In the genomic region with DNA sequence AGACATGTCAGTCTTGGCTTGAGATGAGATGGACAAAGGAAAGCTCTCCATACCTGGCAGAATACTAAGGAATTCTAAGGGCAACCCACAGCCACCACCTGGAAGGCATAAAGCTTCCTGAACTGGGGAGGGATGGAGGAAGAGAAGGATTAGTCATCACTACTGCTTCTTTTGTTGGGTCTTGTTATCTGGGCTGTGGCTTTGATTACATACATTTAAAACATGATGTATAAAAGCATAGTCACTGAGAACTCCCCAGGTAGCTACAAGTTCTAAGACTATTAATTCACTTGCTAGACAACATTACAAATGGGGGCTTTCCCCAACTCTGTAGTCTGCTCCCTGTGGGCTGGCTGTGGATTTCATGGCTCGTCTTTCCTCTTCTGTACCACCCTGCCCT, we compare ENCODE assay signal across 13 cellular contexts. TPM values are rescaled to one million over a fixed set of nuclear protein-coding genes. Genes with fewer than 3 reads are reported as not detected.
DNase-seq lines count a peak whose midpoint lies in the region; ATAC-seq and TF ChIP-seq lines count a peak whose summit lies in the region.
"Had no signal": no experiment of that assay in that cellular context is flagged by ENCODE, and none has a peak within 500 bp of the region (broad histone marks: within the 10 kb centered on the region; RNA-seq: fewer than 3 reads in every experiment).

No MANE protein-coding gene starts in this region.

- no peaks in the 10 kb centered on the region for H3K9me3 ChIP-seq in tibial nerve
- H3K9me3 ChIP-seq: ovary, SJCRH30, testis had no signal

- peaks cover 22% of the 10 kb centered on the region for H3K4me1 Mint-ChIP-seq in activated CD4-positive, alpha-beta T cell treated with anti-CD3 and anti-CD28 coated beads, Interleukin-2, amount 10 ng/mL, durations not matched to agents 24 days and 14 days
- peaks cover under 1 to 9% (median 3%) of the 10 kb centered on the region in 3 donors for H3K4me1 Mint-ChIP-seq in IgD-negative memory B cell

- no peaks in the 10 kb centered on the region for H3K27me3 Mint-ChIP-seq in activated CD4-positive, alpha-beta T cell treated with anti-CD3 and anti-CD28 coated beads, Interleukin-2, amount 10 ng/mL, durations not matched to agents 24 days and 14 days
- no peaks in the 10 kb centered on the region for H3K27me3 Mint-ChIP-seq in IgD-negative memory B cell
- H3K27me3 Mint-ChIP-seq: activated B cell treated with CpG ODN at 0.5 μM for 24 hours had no signal

- H3K9me3 Mint-ChIP-seq in activated CD4-positive, alpha-beta T cell treated with anti-CD3 and anti-CD28 coated beads, Interleukin-2, amount 10 ng/mL, durations not matched to agents 24 days and 14 days: no peaks in the 10 kb centered on the region
- no peaks in the 10 kb centered on the region for H3K9me3 Mint-ChIP-seq in IgD-negative memory B cell
- H3K9me3 Mint-ChIP-seq: activated B cell treated with CpG ODN at 0.5 μM for 24 hours had no signal

- no peak for TF ChIP-seq CTCF in kidney epithelial cell (IDR thresholded peaks at IDR 0.05; ENCODE audit: insufficient read depth, low read length, poor library complexity, severe bottlenecking)
- no peak for TF ChIP-seq CTCF in tibial nerve (IDR thresholded peaks at IDR 0.05)

- H3K4me3 Mint-ChIP-seq in activated CD4-positive, alpha-beta T cell treated with anti-CD3 and anti-CD28 coated beads, Interleukin-2, amount 10 ng/mL, durations not matched to agents 24 days and 14 days: no peak overlapping the region
- H3K4me3 Mint-ChIP-seq in IgD-negative memory B cell: no peak overlapping the region
- H3K4me3 Mint-ChIP-seq: activated B cell treated with CpG ODN at 0.5 μM for 24 hours had no signal

- DNase-seq in activated CD4-positive, alpha-beta T cell treated with anti-CD3 and anti-CD28 coated beads, Interleukin-2, amount 10 ng/mL, durations not matched to agents 24 days and 14 days: no peak
- no peak for DNase-seq in activated CD4-positive, alpha-beta T cell treated with anti-CD3 and anti-CD28 coated beads, Interleukin-2, amount 50 U/mL, for 48 hours
- DNase-seq in amniotic epithelial cell (ENCODE audit: low read depth) (peak; percentile 10), kidney epithelial cell (ENCODE audit: low read depth) (peak; percentile 9), tibial nerve (ENCODE audit: low spot score in 2 of 2) (no peak)
- DNase-seq in NK-92 treated with Interleukin-12 subunit alpha and Interleukin-12 subunit beta, amount 100 ng/mL, for 24 hours (lab: John Stamatoyannopoulos, UW): no peak
- DNase-seq: activated B cell treated with CpG ODN at 0.5 μM for 24 hours, NCI-H82, ovary, SJCRH30, testis had no signal

- peaks cover 0 to 24% (median 0%) of the 10 kb centered on the region in 4 donors for H3K4me1 ChIP-seq in tibial nerve
- H3K4me1 ChIP-seq: SJCRH30, testis had no signal

- H3K36me3 ChIP-seq in kidney epithelial cell (ENCODE audit: control insufficient read depth, insufficient read depth, low read length): no peaks in the 10 kb centered on the region
- peaks cover 0 to 55% (median 4%) of the 10 kb centered on the region in 3 donors for H3K36me3 ChIP-seq in tibial nerve
- H3K36me3 ChIP-seq: ovary had no signal

- no peak for TF ChIP-seq POLR2A in tibial nerve (IDR thresholded peaks at IDR 0.05)

- H3K27me3 ChIP-seq in kidney epithelial cell (ENCODE audit: control insufficient read depth, insufficient read depth, low read length) (no peaks in the 10 kb centered on the region), tibial nerve (no peaks in the 10 kb centered on the region)
- H3K27me3 ChIP-seq: ovary, SJCRH30, testis had no signal

- no peak for TF ChIP-seq EP300 in tibial nerve (IDR thresholded peaks at IDR 0.05)

- intact Hi-C loops in activated CD4-positive, alpha-beta T cell treated with anti-CD3 and anti-CD28 coated beads, Interleukin-2, amount 10 ng/mL, durations not matched to agents 24 days and 14 days (cut with micrococcal nuclease): loop anchor here (5.0 kb wide), 2 partner anchors 40 to 55 kb away; no protein-coding TSS in a partner anchor

- WGBS in tibial nerve, 2 donors: 82 to 96% methylated on average over 1 of the region's 1 CpG

- H3K27ac Mint-ChIP-seq in activated CD4-positive, alpha-beta T cell treated with anti-CD3 and anti-CD28 coated beads, Interleukin-2, amount 10 ng/mL, durations not matched to agents 24 days and 14 days: peak overlapping the region; percentile 56
- peak overlapping the region in 2 of 3 donors; percentile 21 to 89 for H3K27ac Mint-ChIP-seq in IgD-negative memory B cell

- peaks cover 55% of the 10 kb centered on the region for H3K36me3 Mint-ChIP-seq in activated CD4-positive, alpha-beta T cell treated with anti-CD3 and anti-CD28 coated beads, Interleukin-2, amount 10 ng/mL, durations not matched to agents 24 days and 14 days (ENCODE audit: low read depth)
- peaks cover 3% of the 10 kb centered on the region for H3K36me3 Mint-ChIP-seq in IgD-negative memory B cell

- no peak for ATAC-seq in HG02798 (IDR thresholded peaks at IDR 0.05; ENCODE audit: poor library complexity, unreplicated experiment)

- no peak overlapping the region for H3K27ac ChIP-seq in tibial nerve
- H3K27ac ChIP-seq: ovary, SJCRH30, testis had no signal

- H3K4me3 ChIP-seq in kidney epithelial cell (ENCODE audit: low read depth, low read length) (no peak overlapping the region), tibial nerve (no peak overlapping the region)
- H3K4me3 ChIP-seq: ovary, SJCRH30, testis had no signal

RNA-seq across cellular contexts. Expression of a gene that starts 58.2 kb away (rescaled TPM):
- total RNA-seq in activated CD4-positive, alpha-beta T cell treated with anti-CD3 and anti-CD28 coated beads, Interleukin-2, amount 10 ng/mL, durations not matched to agents 24 days and 14 days: 77.2 and 79.5 TPM in 2 replicates
- polyA plus RNA-seq in IgD-negative memory B cell: 72.4 TPM
- total RNA-seq in kidney epithelial cell (17.5 and 25.0 TPM in 2 replicates), tibial nerve (10 to 100 TPM; 85.0 to 92.4 (median 88.3) TPM)

Comparison
In these comparisons a context has a peak if more than half of its experiments do, and no peak if none do; other contexts are left out.
1. DNase-seq: peak in amniotic epithelial cell (single experiment) and kidney epithelial cell (single experiment); none in activated CD4-positive, alpha-beta T cell treated with anti-CD3 and anti-CD28 coated beads, Interleukin-2, amount 10 ng/mL, durations not matched to agents 24 days and 14 days (single experiment), activated CD4-positive, alpha-beta T cell treated with anti-CD3 and anti-CD28 coated beads, Interleukin-2, amount 50 U/mL, for 48 hours (0 of 2), tibial nerve (0 of 2) and NK-92 treated with Interleukin-12 subunit alpha and Interleukin-12 subunit beta, amount 100 ng/mL, for 24 hours (single experiment).